In the genomic region with DNA sequence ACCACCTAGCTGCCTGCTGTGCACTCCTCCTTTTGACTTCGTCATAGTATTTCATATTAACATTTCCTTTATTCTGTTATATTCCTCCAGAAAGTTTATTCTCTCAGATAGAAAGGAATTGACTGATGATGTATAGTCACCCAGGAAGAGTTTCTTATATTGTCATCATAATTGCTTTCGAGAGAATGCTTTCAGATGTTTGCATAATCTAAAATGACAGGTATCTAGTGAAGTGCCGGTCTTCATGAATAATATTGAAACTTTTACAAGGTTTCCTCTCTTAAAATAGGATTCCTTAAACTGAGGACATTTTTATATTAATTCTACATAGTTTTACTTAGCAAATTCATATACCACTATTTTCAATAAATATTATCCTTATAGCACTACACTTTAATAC, we compare ENCODE assay signal across 15 cellular contexts. TPM values are rescaled to one million over a fixed set of nuclear protein-coding genes. Genes with fewer than 3 reads are reported as not detected.
DNase-seq lines count a peak whose midpoint lies in the region; ATAC-seq, FAIRE-seq and TF ChIP-seq lines count a peak whose summit lies in the region.
"Had no signal": no experiment of that assay in that cellular context is flagged by ENCODE, and none has a peak within 500 bp of the region (broad histone marks: within the 10 kb centered on the region; RNA-seq: fewer than 3 reads in every experiment).

No MANE protein-coding gene starts in this region.

- no peak overlapping the region for H3K4me3 ChIP-seq in pancreas
- H3K4me3 ChIP-seq: BLaER1, lung, psoas muscle, tibial artery had no signal

- no peaks in the 10 kb centered on the region for H3K27me3 Mint-ChIP-seq in activated T-helper 17 cell treated with anti-CD3 and anti-CD28 coated beads, Interleukin-2, amount 50 U/mL, for 72 hours
- H3K27me3 Mint-ChIP-seq in activated CD8-positive, alpha-beta T cell treated with anti-CD3 and anti-CD28 coated beads, Interleukin-2, amount 10 ng/mL, durations not matched to agents 7 days and 5 days (ENCODE audit: low read depth): no peaks in the 10 kb centered on the region
- H3K27me3 Mint-ChIP-seq: activated naive CD8-positive, alpha-beta T cell had no signal

- no peak for FAIRE-seq in pancreas (lab: Jason Lieb, UNC)
- FAIRE-seq: H1 had no signal

- intact Hi-C loops in pancreas (cut with DNase I): no loop called here

- H3K4me3 Mint-ChIP-seq in activated T-helper 17 cell treated with anti-CD3 and anti-CD28 coated beads, Interleukin-2, amount 50 U/mL, for 72 hours: no peak overlapping the region
- H3K4me3 Mint-ChIP-seq in activated CD8-positive, alpha-beta T cell treated with anti-CD3 and anti-CD28 coated beads, Interleukin-2, amount 10 ng/mL, durations not matched to agents 7 days and 5 days: no peak overlapping the region
- H3K4me3 Mint-ChIP-seq: activated naive CD8-positive, alpha-beta T cell had no signal

- H3K4me1 ChIP-seq in pancreas: peaks cover 24 to 69% (median 37%) of the 10 kb centered on the region in 3 donors
- H3K4me1 ChIP-seq: BLaER1 had no signal

- ATAC-seq in GM18511 (IDR thresholded peaks at IDR 0.05; ENCODE audit: unreplicated experiment) (peak; percentile 70), GM21360 (IDR thresholded peaks at IDR 0.05; ENCODE audit: unreplicated experiment) (peak; percentile 69), HG02884 (IDR thresholded peaks at IDR 0.05; ENCODE audit: unreplicated experiment) (peak; percentile 76), pancreas (no peak)
- peak; percentile 72 for ATAC-seq in activated T-helper 17 cell treated with anti-CD3 and anti-CD28 coated beads, Interleukin-2, amount 50 U/mL, for 72 hours (replicated peaks)
- no peak for ATAC-seq in activated CD8-positive, alpha-beta T cell treated with anti-CD3 and anti-CD28 coated beads, Interleukin-2, amount 10 ng/mL, durations not matched to agents 7 days and 5 days
- ATAC-seq: psoas muscle had no signal

- no peaks in the 10 kb centered on the region for H3K27me3 ChIP-seq in pancreas
- H3K27me3 ChIP-seq: BLaER1, tibial artery had no signal

- H3K9me3 ChIP-seq in pancreas: no peaks in the 10 kb centered on the region
- H3K9me3 ChIP-seq: BLaER1, psoas muscle, tibial artery had no signal

- CTCF ChIA-PET in activated CD8-positive, alpha-beta T cell treated with anti-CD3 and anti-CD28 coated beads, Interleukin-2, amount 10 ng/mL, durations not matched to agents 7 days and 5 days (lab: Charles Lee): interaction anchor here (0.7 to 3.8 kb wide), 3 partner anchors 13 to 52 kb away, joined by 3 to 22 read pairs (median 3); no protein-coding TSS in a partner anchor

- H3K36me3 ChIP-seq in pancreas: no peaks in the 10 kb centered on the region

- TF ChIP-seq CTCF in pancreas (IDR thresholded peaks at IDR 0.05): no peak

- no peaks in the 10 kb centered on the region for H3K9me3 Mint-ChIP-seq in activated T-helper 17 cell treated with anti-CD3 and anti-CD28 coated beads, Interleukin-2, amount 50 U/mL, for 72 hours
- no peaks in the 10 kb centered on the region for H3K9me3 Mint-ChIP-seq in activated CD8-positive, alpha-beta T cell treated with anti-CD3 and anti-CD28 coated beads, Interleukin-2, amount 10 ng/mL, durations not matched to agents 7 days and 5 days (ENCODE audit: insufficient read depth)

- peaks cover 89% of the 10 kb centered on the region for H3K36me3 Mint-ChIP-seq in activated T-helper 17 cell treated with anti-CD3 and anti-CD28 coated beads, Interleukin-2, amount 50 U/mL, for 72 hours (ENCODE audit: low read depth)
- peaks cover 30% of the 10 kb centered on the region for H3K36me3 Mint-ChIP-seq in activated CD8-positive, alpha-beta T cell treated with anti-CD3 and anti-CD28 coated beads, Interleukin-2, amount 10 ng/mL, durations not matched to agents 7 days and 5 days (ENCODE audit: low read depth)

- peak overlapping the region; percentile 4 for H3K27ac Mint-ChIP-seq in activated T-helper 17 cell treated with anti-CD3 and anti-CD28 coated beads, Interleukin-2, amount 50 U/mL, for 72 hours
- no peak overlapping the region for H3K27ac Mint-ChIP-seq in activated CD8-positive, alpha-beta T cell treated with anti-CD3 and anti-CD28 coated beads, Interleukin-2, amount 10 ng/mL, durations not matched to agents 7 days and 5 days
- H3K27ac Mint-ChIP-seq: activated naive CD8-positive, alpha-beta T cell had no signal

- DNase-seq in activated CD8-positive, alpha-beta T cell treated with anti-CD3 and anti-CD28 coated beads, Interleukin-2, amount 10 ng/mL, durations not matched to agents 7 days and 5 days: no peak
- DNase-seq in NCI-H146 (lab: John Stamatoyannopoulos, UW) (no peak), NCI-H345 (lab: John Stamatoyannopoulos, UW) (no peak), pancreas (no peak)
- DNase-seq: NCI-H1694 treated with DMSO at 0.1 percent for 48 hours, psoas muscle, tibial artery had no signal

- 35% methylated on average over 3 of the region's 3 CpGs for WGBS in pancreas, 2 donors

- H3K4me1 Mint-ChIP-seq in activated T-helper 17 cell treated with anti-CD3 and anti-CD28 coated beads, Interleukin-2, amount 50 U/mL, for 72 hours: peaks cover 31% of the 10 kb centered on the region
- H3K4me1 Mint-ChIP-seq in activated CD8-positive, alpha-beta T cell treated with anti-CD3 and anti-CD28 coated beads, Interleukin-2, amount 10 ng/mL, durations not matched to agents 7 days and 5 days (ENCODE audit: low read depth): peaks cover 10% of the 10 kb centered on the region

- H3K27ac ChIP-seq in pancreas: peak overlapping the region in 2 of 4 donors; percentile 14 to 68
- H3K27ac ChIP-seq: BLaER1, psoas muscle had no signal

- POLR2A ChIA-PET in activated CD8-positive, alpha-beta T cell treated with anti-CD3 and anti-CD28 coated beads, Interleukin-2, amount 10 ng/mL, durations not matched to agents 7 days and 5 days (lab: Charles Lee): no interaction called here

RNA-seq across cellular contexts. Expression of a gene that starts 10.1 kb away (rescaled TPM):
- total RNA-seq in activated T-helper 17 cell treated with anti-CD3 and anti-CD28 coated beads, Interleukin-2, amount 50 U/mL, for 72 hours: 10 to 100 TPM; 29.8 to 45.1 TPM
- 10 to 100 TPM; 29.5 to 32.7 TPM for total RNA-seq in activated CD8-positive, alpha-beta T cell treated with anti-CD3 and anti-CD28 coated beads, Interleukin-2, amount 10 ng/mL, durations not matched to agents 7 days and 5 days
- 10 to 100 TPM; 31.0 to 49.6 (median 41.0) TPM for total RNA-seq in pancreas
- 10 to 100 TPM; 10.9 to 20.1 TPM for polyA plus RNA-seq in pancreas

Comparison
In these comparisons a context has a peak if more than half of its experiments do, and no peak if none do; other contexts are left out.
1. ATAC-seq: peak in GM18511 (single experiment), GM21360 (single experiment), HG02884 (single experiment) and activated T-helper 17 cell treated with anti-CD3 and anti-CD28 coated beads, Interleukin-2, amount 50 U/mL, for 72 hours (single experiment); none in activated CD8-positive, alpha-beta T cell treated with anti-CD3 and anti-CD28 coated beads, Interleukin-2, amount 10 ng/mL, durations not matched to agents 7 days and 5 days (single experiment) and pancreas (0 of 4).